Comparison of ENCODE assay signal across 8 cellular contexts in genomic region chr7:25949672-25950487, GRCh38.
A peak's percentile ranks its signal among the peaks of the same experiment; 100 is the strongest.
DNase-seq lines count a peak whose midpoint lies in the region; ATAC-seq lines count a peak whose summit lies in the region.

No MANE protein-coding gene starts in this region.

- peak overlapping the region; percentile 91 for H3K4me3 Mint-ChIP-seq in natural killer cell treated with Interleukin-12 subunit alpha and Interleukin-12 subunit beta and Interleukin-15 and Interleukin-18, amount 100 ng/mL, for 72 hours

- peak overlapping the region; percentile 63 for H3K27ac ChIP-seq in duodenal mucosa (ENCODE audit: low read depth, low read length)

- H3K27me3 ChIP-seq in MG63 (no peaks in the 10 kb centered on the region), duodenal mucosa (ENCODE audit: control insufficient read depth in 1 of 2, insufficient read depth in 2 of 2, low read length in 2 of 2) (no peaks in the 10 kb centered on the region)

- H3K36me3 ChIP-seq in MG63: no peaks in the 10 kb centered on the region
- no peaks in the 10 kb centered on the region for H3K36me3 ChIP-seq in duodenal mucosa (ENCODE audit: control insufficient read depth in 1 of 2, insufficient read depth in 2 of 2, low read length in 2 of 2)

- ATAC-seq in GM18498 (IDR thresholded peaks at IDR 0.05; ENCODE audit: unreplicated experiment) (peak; percentile 26), GM21529 (IDR thresholded peaks at IDR 0.05; ENCODE audit: unreplicated experiment) (no peak), HG03025 (IDR thresholded peaks at IDR 0.05; ENCODE audit: low FRiP score, unreplicated experiment) (no peak)
- no peak for ATAC-seq in natural killer cell treated with Interleukin-12 subunit alpha and Interleukin-12 subunit beta and Interleukin-15 and Interleukin-18, amount 100 ng/mL, for 72 hours

- H3K36me3 Mint-ChIP-seq in natural killer cell treated with Interleukin-12 subunit alpha and Interleukin-12 subunit beta and Interleukin-15 and Interleukin-18, amount 100 ng/mL, for 72 hours: no peaks in the 10 kb centered on the region

- H3K27me3 Mint-ChIP-seq in natural killer cell treated with Interleukin-12 subunit alpha and Interleukin-12 subunit beta and Interleukin-15 and Interleukin-18, amount 100 ng/mL, for 72 hours: peaks cover 10 to 37% of the 10 kb centered on the region in 2 donors

- H3K4me3 ChIP-seq in MG63 (peak overlapping the region; percentile 53), duodenal mucosa (ENCODE audit: low read depth in 1 of 2, low read length in 2 of 2) (peak overlapping the region; percentile 73 to 90)

- no peaks in the 10 kb centered on the region for H3K9me3 Mint-ChIP-seq in natural killer cell treated with Interleukin-12 subunit alpha and Interleukin-12 subunit beta and Interleukin-15 and Interleukin-18, amount 100 ng/mL, for 72 hours

- no peak overlapping the region for H3K27ac Mint-ChIP-seq in natural killer cell treated with Interleukin-12 subunit alpha and Interleukin-12 subunit beta and Interleukin-15 and Interleukin-18, amount 100 ng/mL, for 72 hours

- H3K9me3 ChIP-seq in MG63: no peaks in the 10 kb centered on the region
- no peaks in the 10 kb centered on the region for H3K9me3 ChIP-seq in duodenal mucosa (ENCODE audit: control insufficient read depth in 1 of 2, low read length in 2 of 2)

- peaks cover 29 to 36% of the 10 kb centered on the region in 2 donors for H3K4me1 ChIP-seq in duodenal mucosa (ENCODE audit: control insufficient read depth in 1 of 2, insufficient read depth in 2 of 2, low read length in 2 of 2)

- H3K9ac ChIP-seq in duodenal mucosa (ENCODE audit: low read depth in 1 of 2, low read length in 2 of 2): peak overlapping the region; percentile 65 to 83

- no peak for DNase-seq in MG63
- DNase-seq in natural killer cell treated with Interleukin-12 subunit alpha and Interleukin-12 subunit beta and Interleukin-15 and Interleukin-18, amount 100 ng/mL, for 72 hours (ENCODE audit: low spot score): no peak
- no peak for DNase-seq in hippocampal formation (lab: John Stamatoyannopoulos, UW)
- DNase-seq in GDM1 (lab: John Stamatoyannopoulos, UW): no peak

- peaks cover 27 to 30% of the 10 kb centered on the region in 2 donors for H3K4me1 Mint-ChIP-seq in natural killer cell treated with Interleukin-12 subunit alpha and Interleukin-12 subunit beta and Interleukin-15 and Interleukin-18, amount 100 ng/mL, for 72 hours (ENCODE audit: low read depth in 2 of 2)
